ENCODE assay signal across 19 cellular contexts in the genomic region with DNA sequence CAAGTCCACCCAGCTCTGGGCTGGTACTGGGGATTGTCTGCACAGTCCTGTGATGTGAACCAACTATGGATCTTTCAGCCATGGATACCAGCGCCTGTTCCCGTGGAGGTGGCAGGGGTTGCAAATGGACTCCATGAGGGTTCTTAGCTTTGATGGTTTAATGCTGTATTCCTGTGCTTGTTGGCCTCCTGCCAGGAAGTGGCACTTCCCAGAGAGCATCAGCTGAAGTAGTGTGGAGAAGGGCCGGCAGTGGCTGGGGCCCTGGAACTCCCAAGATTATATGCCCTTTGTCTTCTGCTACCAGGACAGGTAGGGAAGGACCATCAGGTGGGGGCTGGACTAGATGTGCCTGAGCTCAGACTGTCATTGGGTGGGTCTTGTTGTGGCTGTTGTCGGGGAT.
"Had no signal": no experiment of that assay in that cellular context is flagged by ENCODE, and none has a peak within 500 bp of the region (broad histone marks: within the 10 kb centered on the region; RNA-seq: fewer than 3 reads in every experiment).

No MANE protein-coding gene starts in this region.

- H3K27ac ChIP-seq: colonic mucosa, esophagus squamous epithelium, gastroesophageal sphincter, parathyroid adenoma, prostate gland, right lobe of liver, tibial artery, upper lobe of left lung had no signal

- H3K4me1 ChIP-seq: colonic mucosa, esophagus squamous epithelium, gastroesophageal sphincter, parathyroid adenoma, prostate gland, right lobe of liver, tibial artery, upper lobe of left lung had no signal

- H3K27me3 ChIP-seq: colonic mucosa, esophagus squamous epithelium, gastroesophageal sphincter, right lobe of liver, tibial artery, upper lobe of left lung had no signal

- ATAC-seq: gastroesophageal sphincter; left colon; left ventricle myocardium superior; right lobe of liver; stimulated activated memory B cell treated with anti-CD40 and anti-IgM and Interleukin-4, amounts not matched to agents 10 μg/mL and 1 μg/mL and 100 μg/mL, for 72 hours had no signal

- H3K36me3 ChIP-seq: colonic mucosa, esophagus squamous epithelium, gastroesophageal sphincter, prostate gland, right lobe of liver, tibial artery, upper lobe of left lung had no signal

- H3K79me2 ChIP-seq: parathyroid adenoma had no signal

- DNase-seq: colonic mucosa; dermis blood vessel endothelial cell; esophagus squamous epithelium; foreskin fibroblast; glutamatergic neuron; left colon; left ventricle myocardium superior; mesendoderm; naive B cell; occipital lobe; retina; stimulated activated CD4-positive, alpha-beta T cell treated with anti-CD3 and anti-CD28 coated beads, Interleukin-4, amount 100 ng/mL, for 24 hours; tibial artery; upper lobe of left lung had no signal

- H3K4me3 ChIP-seq: colonic mucosa, esophagus squamous epithelium, gastroesophageal sphincter, prostate gland, right lobe of liver, tibial artery, upper lobe of left lung had no signal

- H3K9me3 ChIP-seq: colonic mucosa, esophagus squamous epithelium, prostate gland, right lobe of liver, tibial artery, upper lobe of left lung had no signal

- H2AFZ ChIP-seq: parathyroid adenoma had no signal
